34 cellular contexts compared by ENCODE assay signal in genomic region chr14:94932589-94932988, GRCh38.
"Had no signal": no experiment of that assay in that cellular context is flagged by ENCODE, and none has a peak within 500 bp of the region (broad histone marks: within the 10 kb centered on the region; RNA-seq: fewer than 3 reads in every experiment).

No MANE protein-coding gene starts in this region.

- DNase-seq: Karpas-422, Kasumi-1, KG1, MG63, MM.1S, MV-4-11, NCI-H1048, NCI-H1092 treated with DMSO at 0.1 percent for 48 hours, NCI-H1105, NCI-H1105 treated with DMSO at 0.1 percent for 48 hours, NCI-H1417 treated with DMSO at 0.1 percent for 48 hours, NCI-H1436, NCI-H1436 treated with DMSO at 0.1 percent for 48 hours, NCI-H146, NCI-H1694, NCI-H1694 treated with DMSO at 0.1 percent for 48 hours, NCI-H187, NCI-H187 treated with DMSO at 0.1 percent for 48 hours, NCI-H1930, NCI-H2029, NCI-H2029 treated with DMSO at 0.1 percent for 48 hours, NCI-H2081, NCI-H2081 treated with DMSO at 0.1 percent for 48 hours, NCI-H2107, NCI-H2171, NCI-H2171 treated with DMSO at 0.1 percent for 48 hours, NCI-H2227 treated with DMSO at 0.1 percent for 48 hours, NCI-H226, NCI-H446, NCI-H446 treated with DMSO at 0.1 percent for 48 hours, NCI-H510A, NCI-H510A treated with DMSO at 0.1 percent for 48 hours, NCI-H524 had no signal

- H3K36me3 ChIP-seq: MG63 had no signal

- H3K4me3 ChIP-seq: MG63 had no signal

- H3K27me3 ChIP-seq: MG63 had no signal

- H3K9me3 ChIP-seq: MG63 had no signal

- H3K27ac ChIP-seq: KMS-11 had no signal
